7 cellular contexts compared by ENCODE assay signal in the genomic region with DNA sequence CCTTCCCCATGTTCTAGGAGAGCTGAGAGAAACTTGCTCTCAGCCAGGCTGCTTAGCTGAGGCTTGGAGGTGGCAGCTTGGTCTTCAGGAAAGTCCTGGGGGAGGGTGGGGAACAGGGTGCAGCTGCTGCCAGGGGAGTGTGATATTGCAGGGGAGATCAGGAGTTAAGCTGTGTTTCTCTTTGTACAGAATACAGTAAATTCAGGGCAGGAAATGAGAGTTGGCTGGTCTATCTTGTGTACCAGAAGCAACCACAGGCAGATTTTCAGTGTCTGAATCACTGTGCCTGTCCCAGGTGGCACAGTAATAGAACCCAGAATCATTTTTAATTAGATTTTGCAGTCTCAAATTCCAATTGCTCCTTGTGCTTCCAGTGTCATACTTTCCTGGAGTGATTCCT.
A peak's percentile ranks its signal among the peaks of the same experiment; 100 is the strongest.
DNase-seq lines count a peak whose midpoint lies in the region; ATAC-seq and TF ChIP-seq lines count a peak whose summit lies in the region.

No MANE protein-coding gene starts in this region.

- H3K4me2 ChIP-seq in Karpas-422 (ENCODE audit: low read depth, low read length, poor library complexity, severe bottlenecking): no peak overlapping the region

- H3K27me3 ChIP-seq in Karpas-422 (ENCODE audit: low read length): no peaks in the 10 kb centered on the region

- no peak overlapping the region for H3K4me3 Mint-ChIP-seq in natural killer cell

- H3K79me2 ChIP-seq in Karpas-422 (ENCODE audit: low read length): peaks cover 70% of the 10 kb centered on the region

- H3K27ac Mint-ChIP-seq in natural killer cell: peak overlapping the region; percentile 54 to 89

- no peaks in the 10 kb centered on the region for H4K20me1 ChIP-seq in Karpas-422 (ENCODE audit: insufficient read depth, low read depth, low read length)

- ATAC-seq in GM18909 (IDR thresholded peaks at IDR 0.05; ENCODE audit: poor library complexity, unreplicated experiment): peak; percentile 78
- ATAC-seq in HG02588 (IDR thresholded peaks at IDR 0.05; ENCODE audit: unreplicated experiment): peak; percentile 54
- peak in 2 of 3 donors; percentile 22 to 41 for ATAC-seq in natural killer cell

- no peak overlapping the region for H3K4me3 ChIP-seq in Karpas-422 (ENCODE audit: low read length)

- no peaks in the 10 kb centered on the region for H3K27me3 Mint-ChIP-seq in natural killer cell (ENCODE audit: low read depth in 2 of 2)

- H3K9me2 ChIP-seq in Karpas-422 (replicated peaks; ENCODE audit: insufficient read depth, low read length): no peaks in the 10 kb centered on the region

- H3K4me1 ChIP-seq in Karpas-422 (ENCODE audit: low read length): peaks cover 7% of the 10 kb centered on the region

- H3K4me1 Mint-ChIP-seq in natural killer cell: peaks cover 75 to 76% of the 10 kb centered on the region in 2 donors

- in situ Hi-C loops in GM13977 (cut with MboI; ENCODE audit: low pct_unique_long_range_greater_than_20kb, low sequenced_read_pairs, unreplicated experiment): no loop called here

- no peaks in the 10 kb centered on the region for H3K36me3 ChIP-seq in Karpas-422 (ENCODE audit: insufficient read depth, low read length)

- intact Hi-C loops in natural killer cell (cut with micrococcal nuclease): no loop called here
- intact Hi-C loops in posterior vena cava (cut with DNase I): no loop called here
- intact Hi-C loops in posterior cingulate gyrus (cut with DNase I): no loop called here

- 0 out of 2 replicates have a peak overlapping the region, but pooled peaks have one; percentile 18 for H3K27ac ChIP-seq in Karpas-422 (ENCODE audit: low read length)

- TF ChIP-seq CTCF in natural killer cell (IDR thresholded peaks at IDR 0.05): no peak
- TF ChIP-seq CTCF in GM13977 (IDR thresholded peaks at IDR 0.05; ENCODE audit: extremely low read depth, insufficient read depth, missing control alignments): no peak

- H2AFZ ChIP-seq in Karpas-422 (ENCODE audit: low read length): no peak overlapping the region

- H3K9ac ChIP-seq in Karpas-422 (ENCODE audit: low read length): no peak overlapping the region

- H3K36me3 Mint-ChIP-seq in natural killer cell: no peaks in the 10 kb centered on the region

- H3K9me3 ChIP-seq in Karpas-422 (ENCODE audit: low read length): no peaks in the 10 kb centered on the region

- no peaks in the 10 kb centered on the region for H3K9me3 Mint-ChIP-seq in natural killer cell

- no peak for DNase-seq in Karpas-422
- no peak for DNase-seq in natural killer cell
- DNase-seq in posterior vena cava (ENCODE audit: low spot score): no peak
- no peak for DNase-seq in posterior cingulate gyrus
- DNase-seq in GM13977 (ENCODE audit: low spot score): no peak
